10 cellular contexts compared by ENCODE assay signal in genomic region chr9:86246752-86247161, GRCh38. TPM values are rescaled to one million over a fixed set of nuclear protein-coding genes. Genes with fewer than 3 reads are reported as not detected.
DNase-seq lines count a peak whose midpoint lies in the region; ATAC-seq and TF ChIP-seq lines count a peak whose summit lies in the region.
"Had no signal": no experiment of that assay in that cellular context is flagged by ENCODE, and none has a peak within 500 bp of the region (broad histone marks: within the 10 kb centered on the region; RNA-seq: fewer than 3 reads in every experiment).

No MANE protein-coding gene starts in this region.

- no peaks in the 10 kb centered on the region for H3K36me3 ChIP-seq in heart right ventricle
- no peaks in the 10 kb centered on the region for H3K36me3 ChIP-seq in left lung
- H3K36me3 ChIP-seq: neutrophil had no signal

- intact Hi-C loops in heart right ventricle (cut with DNase I) (loop anchor here in 1 of 10 donors (5.0 kb wide), 1 partner anchor 44 kb away; no protein-coding TSS in a partner anchor), left lung (cut with DNase I) (no loop called here)

- WGBS in heart right ventricle, 2 donors = 34 to 53% methylated on average over 6 of the region's 6 CpGs

- H3K4me1 ChIP-seq in heart right ventricle (peaks cover 0 to 21% (median 0%) of the 10 kb centered on the region in 9 donors), left lung (no peaks in the 10 kb centered on the region)

- H3K4me3 ChIP-seq in heart right ventricle (peak overlapping the region in 6 of 10 donors; percentile 3 to 28 (median 23)), left lung (no peak overlapping the region)

- TF ChIP-seq CTCF in heart right ventricle (IDR thresholded peaks at IDR 0.05) = peak in 2 of 9 donors; percentile 31 to 49
- TF ChIP-seq CTCF in left lung (IDR thresholded peaks at IDR 0.05) = no peak

- no peaks in the 10 kb centered on the region for H3K9me3 ChIP-seq in heart right ventricle
- no peaks in the 10 kb centered on the region for H3K9me3 ChIP-seq in left lung
- H3K9me3 ChIP-seq: neutrophil had no signal

- DNase-seq in GM03348 (ENCODE audit: low spot score) (peak; percentile 24), heart right ventricle (peak; percentile 13 to 66), left lung (no peak), OCI-M2 (lab: John Stamatoyannopoulos, UW; ENCODE audit: unreplicated experiment) (no peak)
- no peak for DNase-seq in activated naive CD4-positive, alpha-beta T cell (lab: John Stamatoyannopoulos, UW)
- no peak for DNase-seq in activated effector memory CD4-positive, alpha-beta T cell treated with anti-CD3 and anti-CD28 coated beads, Interleukin-2, amount 50 U/mL, for 16 hours
- DNase-seq: activated naive CD8-positive, alpha-beta T cell treated with anti-CD3 and anti-CD28 coated beads, Interleukin-2, amount 10 ng/mL, durations not matched to agents 7 days and 5 days had no signal

- ATAC-seq in GM21367 (IDR thresholded peaks at IDR 0.05; ENCODE audit: unreplicated experiment) (peak; percentile 72), HG03520 (IDR thresholded peaks at IDR 0.05; ENCODE audit: unreplicated experiment) (peak; percentile 63), heart right ventricle (peak; percentile 64 to 95 (median 78)), left lung (no peak)

- H3K27me3 ChIP-seq in heart right ventricle (no peaks in the 10 kb centered on the region), left lung (no peaks in the 10 kb centered on the region)
- H3K27me3 ChIP-seq: neutrophil had no signal

- H3K27ac ChIP-seq in heart right ventricle (peak overlapping the region in 5 of 10 donors; percentile 26 to 55 (median 32)), left lung (no peak overlapping the region)
- H3K27ac ChIP-seq: neutrophil had no signal

RNA-seq across cellular contexts. Expression of gene C9orf153, which starts 12.7 kb away (rescaled TPM):
- total RNA-seq in heart right ventricle (under 1 TPM in 8 of 10 donors, not detected in 2; 0.14 to 0.72 (median 0.34) TPM), left lung (under 1 TPM in 1 of 2 donors, not detected in 1; 0.41 TPM)
- polyA plus RNA-seq in heart right ventricle = under 1 TPM; 0.06 to 0.44 TPM

RNA-seq across cellular contexts. Expression of gene ISCA1, which starts 35.6 kb away (rescaled TPM):
- total RNA-seq in heart right ventricle = 10 to 100 TPM; 50.7 to 86.1 (median 71.7) TPM
- 10 to 100 TPM; 27.1 to 42.0 TPM for polyA plus RNA-seq in heart right ventricle
- 10 to 100 TPM; 24.1 to 25.2 TPM for total RNA-seq in left lung

Comparison
In these comparisons a context has a peak if more than half of its experiments do, and no peak if none do; other contexts are left out.
1. DNase-seq: peak in GM03348 (single experiment) and heart right ventricle (2 of 2); none in left lung (0 of 2), OCI-M2 (single experiment), activated naive CD4-positive, alpha-beta T cell (0 of 4) and activated effector memory CD4-positive, alpha-beta T cell treated with anti-CD3 and anti-CD28 coated beads, Interleukin-2, amount 50 U/mL, for 16 hours (single experiment).
2. H3K4me3 ChIP-seq: peak in heart right ventricle (6 of 10); none in left lung (0 of 2).